9 cellular contexts compared by ENCODE assay signal in the genomic region with DNA sequence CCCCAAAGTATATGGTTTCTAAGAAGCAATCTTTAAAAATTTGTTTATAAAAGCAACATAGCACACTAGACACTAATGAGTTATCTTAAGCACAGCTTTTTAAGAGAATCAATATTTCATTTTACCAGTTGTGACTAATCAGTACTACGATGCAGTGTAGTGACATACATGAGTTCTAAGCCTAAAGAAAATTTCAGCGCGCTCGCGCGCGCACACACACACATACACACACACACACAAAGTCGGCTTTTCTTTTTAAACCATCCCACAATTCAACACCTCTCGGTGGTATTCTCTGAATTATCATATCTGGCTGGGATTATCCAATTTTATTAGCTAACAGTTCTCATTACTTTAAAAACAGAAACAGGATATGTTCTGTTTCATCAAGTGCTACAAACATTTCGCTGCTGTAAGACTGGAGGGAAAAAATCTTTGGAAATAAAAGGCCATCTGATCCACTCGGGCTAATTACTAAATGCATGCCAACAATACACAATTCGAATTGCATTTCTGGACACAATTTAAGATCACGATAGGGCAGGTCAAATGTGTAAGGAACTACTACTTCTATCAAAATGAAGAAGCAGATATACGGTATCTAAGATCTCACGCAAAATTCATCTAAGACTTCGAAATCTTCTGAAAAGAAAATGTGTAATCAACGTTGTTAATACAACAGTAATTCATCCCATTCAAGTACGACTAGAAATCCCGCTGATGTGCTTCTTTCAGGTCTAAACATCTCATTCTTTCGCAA. TPM values are rescaled to one million over a fixed set of nuclear protein-coding genes. Genes with fewer than 3 reads are reported as not detected.
DNase-seq lines count a peak whose midpoint lies in the region; ATAC-seq and TF ChIP-seq lines count a peak whose summit lies in the region.
"Had no signal": no experiment of that assay in that cellular context is flagged by ENCODE, and none has a peak within 500 bp of the region (broad histone marks: within the 10 kb centered on the region; RNA-seq: fewer than 3 reads in every experiment).

No MANE protein-coding gene starts in this region.

- H3K9me2 ChIP-seq in OCI-LY1 (ENCODE audit: low read depth, low read length) = no peaks in the 10 kb centered on the region

- H3K9ac ChIP-seq in OCI-LY1 (ENCODE audit: low read length) (peak overlapping the region; percentile 81), iPS-20b (ENCODE audit: low read depth, low read length) (peak overlapping the region; percentile 78; the same call in 1 of the 2 replicates)

- 0 out of 2 replicates have a peak, but pooled peaks cover 10% of the 10 kb centered on the region for H3F3A ChIP-seq in OCI-LY1 (ENCODE audit: insufficient read depth, low read length)

- no peak for ATAC-seq in activated naive CD8-positive, alpha-beta T cell treated with anti-CD3 and anti-CD28 coated beads, Interleukin-2, amount 10 ng/mL, durations not matched to agents 7 days and 5 days (ENCODE audit: low read depth)

- H3K36me3 Mint-ChIP-seq in activated naive CD8-positive, alpha-beta T cell treated with anti-CD3 and anti-CD28 coated beads, Interleukin-2, amount 10 ng/mL, durations not matched to agents 7 days and 5 days = peaks cover 2% of the 10 kb centered on the region

- TF ChIP-seq CTCF in OCI-LY1 (IDR thresholded peaks at IDR 0.05; ENCODE audit: low read length) = no peak

- no peak overlapping the region for H3K27ac Mint-ChIP-seq in activated naive CD8-positive, alpha-beta T cell treated with anti-CD3 and anti-CD28 coated beads, Interleukin-2, amount 10 ng/mL, durations not matched to agents 7 days and 5 days

- H4K20me1 ChIP-seq in OCI-LY1 (ENCODE audit: insufficient read depth, low read length) = no peaks in the 10 kb centered on the region

- DNase-seq in NCI-H2081 (lab: John Stamatoyannopoulos, UW) (peak; percentile 9 to 44), NCI-H2081 treated with DMSO at 0.1 percent for 48 hours (lab: John Stamatoyannopoulos, UW) (no peak), NCI-H2029 (lab: John Stamatoyannopoulos, UW) (no peak), DMS114 treated with DMSO at 0.1 percent for 48 hours (lab: John Stamatoyannopoulos, UW; ENCODE audit: unreplicated experiment) (no peak)
- DNase-seq in activated naive CD8-positive, alpha-beta T cell treated with anti-CD3 and anti-CD28 coated beads, Interleukin-2, amount 10 ng/mL, durations not matched to agents 7 days and 5 days = peak; percentile 44
- DNase-seq in stimulated activated CD4-positive, alpha-beta T cell treated with anti-CD3 and anti-CD28 coated beads, Interleukin-2, amount 100 ng/mL, for 24 hours = peak; percentile 51 to 54

- peaks cover 2% of the 10 kb centered on the region for H3K9me3 Mint-ChIP-seq in activated naive CD8-positive, alpha-beta T cell treated with anti-CD3 and anti-CD28 coated beads, Interleukin-2, amount 10 ng/mL, durations not matched to agents 7 days and 5 days
- H3K9me3 Mint-ChIP-seq: central memory CD8-positive, alpha-beta T cell had no signal

- 0 out of 2 replicates have a peak, but pooled peaks cover 4% of the 10 kb centered on the region for H3K36me3 ChIP-seq in OCI-LY1 (ENCODE audit: insufficient read depth, low read length)
- no peaks in the 10 kb centered on the region for H3K36me3 ChIP-seq in iPS-20b (ENCODE audit: insufficient read depth, low read depth, low read length)

- H3K27ac ChIP-seq in OCI-LY1 (ENCODE audit: low read depth, low read length, poor library complexity, severe bottlenecking) (peak overlapping the region; percentile 87), iPS-20b (ENCODE audit: low read length) (no peak overlapping the region)

- H3K27me3 Mint-ChIP-seq in activated naive CD8-positive, alpha-beta T cell treated with anti-CD3 and anti-CD28 coated beads, Interleukin-2, amount 10 ng/mL, durations not matched to agents 7 days and 5 days = peaks cover 2% of the 10 kb centered on the region
- H3K27me3 Mint-ChIP-seq: central memory CD8-positive, alpha-beta T cell had no signal

- peaks cover 54% of the 10 kb centered on the region for H3K79me2 ChIP-seq in OCI-LY1 (ENCODE audit: insufficient read depth, low read length)

- H3K27me3 ChIP-seq in OCI-LY1 (ENCODE audit: insufficient read depth, low read length) = no peaks in the 10 kb centered on the region
- H3K27me3 ChIP-seq in iPS-20b (ENCODE audit: insufficient read depth, low read length) = no peaks in the 10 kb centered on the region; the same call in 1 of the 2 replicates

- H3K4me1 ChIP-seq in OCI-LY1 (ENCODE audit: insufficient read depth, low read length, severe bottlenecking) (peaks cover 36% of the 10 kb centered on the region), iPS-20b (ENCODE audit: insufficient read depth, low read length) (peaks cover 22% of the 10 kb centered on the region)

- POLR2A ChIA-PET in activated naive CD8-positive, alpha-beta T cell treated with anti-CD3 and anti-CD28 coated beads, Interleukin-2, amount 10 ng/mL, durations not matched to agents 7 days and 5 days (lab: Charles Lee) = interaction anchor here (1.2 to 1.3 kb wide), 2 partner anchors 108 to 148 kb away, joined by 3 to 7 read pairs; partner anchors contain the start of genes ORC1 and PRPF38A

- peak overlapping the region; percentile 99 for H3K4me2 ChIP-seq in OCI-LY1 (ENCODE audit: low read length)

- no peak overlapping the region for H2AFZ ChIP-seq in OCI-LY1 (ENCODE audit: low read length)

- H3K4me3 ChIP-seq in OCI-LY1 (ENCODE audit: low read depth, low read length, poor library complexity, severe bottlenecking) = peak overlapping the region; percentile 82
- peak overlapping the region; percentile 89 for H3K4me3 ChIP-seq in iPS-20b (ENCODE audit: low read length)

- no peak overlapping the region for H3K4me3 Mint-ChIP-seq in activated naive CD8-positive, alpha-beta T cell treated with anti-CD3 and anti-CD28 coated beads, Interleukin-2, amount 10 ng/mL, durations not matched to agents 7 days and 5 days
- H3K4me3 Mint-ChIP-seq: central memory CD8-positive, alpha-beta T cell had no signal

- H3K9me3 ChIP-seq in OCI-LY1 (ENCODE audit: low read length) (peaks cover 10% of the 10 kb centered on the region; the same call in 1 of the 2 replicates), iPS-20b (ENCODE audit: insufficient read depth, low read depth, low read length) (no peaks in the 10 kb centered on the region)

- peaks cover 14% of the 10 kb centered on the region for H3K4me1 Mint-ChIP-seq in activated naive CD8-positive, alpha-beta T cell treated with anti-CD3 and anti-CD28 coated beads, Interleukin-2, amount 10 ng/mL, durations not matched to agents 7 days and 5 days

RNA-seq across cellular contexts. Expression of gene TUT4, which starts 1.2 kb away (rescaled TPM):
- total RNA-seq in activated naive CD8-positive, alpha-beta T cell treated with anti-CD3 and anti-CD28 coated beads, Interleukin-2, amount 10 ng/mL, durations not matched to agents 7 days and 5 days = 100 to 1,000 TPM; 104 to 110 TPM

RNA-seq across cellular contexts. Expression of gene GPX7, which starts 50.5 kb away (rescaled TPM):
- total RNA-seq in activated naive CD8-positive, alpha-beta T cell treated with anti-CD3 and anti-CD28 coated beads, Interleukin-2, amount 10 ng/mL, durations not matched to agents 7 days and 5 days = 10 to 100 TPM; 13.5 to 13.9 TPM

Comparison
In these comparisons a context has a peak if more than half of its experiments do, and no peak if none do; other contexts are left out.
1. DNase-seq: peak in NCI-H2081 (2 of 2), activated naive CD8-positive, alpha-beta T cell treated with anti-CD3 and anti-CD28 coated beads, Interleukin-2, amount 10 ng/mL, durations not matched to agents 7 days and 5 days (single experiment) and stimulated activated CD4-positive, alpha-beta T cell treated with anti-CD3 and anti-CD28 coated beads, Interleukin-2, amount 100 ng/mL, for 24 hours (2 of 2); none in NCI-H2081 treated with DMSO at 0.1 percent for 48 hours (single experiment), NCI-H2029 (single experiment) and DMS114 treated with DMSO at 0.1 percent for 48 hours (single experiment).